9 cellular contexts compared by ENCODE assay signal in genomic region chr17:46264456-46265198, GRCh38. TPM values are rescaled to one million over a fixed set of nuclear protein-coding genes. Genes with fewer than 3 reads are reported as not detected.
DNase-seq lines count a peak whose midpoint lies in the region; ATAC-seq and TF ChIP-seq lines count a peak whose summit lies in the region.
"Had no signal": no experiment of that assay in that cellular context is flagged by ENCODE, and none has a peak within 500 bp of the region (broad histone marks: within the 10 kb centered on the region; RNA-seq: fewer than 3 reads in every experiment).

No MANE protein-coding gene starts in this region.

- POLR2A ChIA-PET in Panc1 (lab: Charles Lee): no interaction called here

- H3K9me3 ChIP-seq in Panc1 (ENCODE audit: control insufficient read depth, insufficient read depth, low read depth, low read length) (no peaks in the 10 kb centered on the region), psoas muscle (no peaks in the 10 kb centered on the region), stomach (no peaks in the 10 kb centered on the region)
- H3K9me3 ChIP-seq: Caco-2 had no signal

- H3K9me3 Mint-ChIP-seq in chondrocyte (ENCODE audit: low read depth): no peaks in the 10 kb centered on the region

- H3K4me3 Mint-ChIP-seq in chondrocyte (ENCODE audit: unreplicated experiment): no peak overlapping the region

- H3K36me3 ChIP-seq in Panc1 (ENCODE audit: control insufficient read depth, insufficient read depth, low read length): no peaks in the 10 kb centered on the region
- H3K36me3 ChIP-seq in psoas muscle (ENCODE audit: insufficient read depth in 1 of 2, low read depth in 1 of 2): no peaks in the 10 kb centered on the region
- no peaks in the 10 kb centered on the region for H3K36me3 ChIP-seq in stomach

- in situ Hi-C loops in Panc1 (cut with HindIII; ENCODE audit: low pct_unique_long_range_greater_than_20kb, low sequenced_read_pairs): no loop called here

- no peak for TF ChIP-seq POLR2A in stomach (IDR thresholded peaks at IDR 0.05)

- peaks cover 33% of the 10 kb centered on the region for H3K4me1 Mint-ChIP-seq in chondrocyte (ENCODE audit: low read depth)

- H3K4me3 ChIP-seq in Panc1 (ENCODE audit: low read depth in 2 of 2, low read length in 2 of 2) (no peak overlapping the region), psoas muscle (no peak overlapping the region), stomach (no peak overlapping the region)

- intact Hi-C loops in Panc1 (cut with micrococcal nuclease; ENCODE audit: unreplicated experiment): no loop called here
- intact Hi-C loops in psoas muscle (cut with DNase I): no loop called here
- intact Hi-C loops in stomach (cut with DNase I; ENCODE audit: low total_unique reads): no loop called here

- peaks cover 3% of the 10 kb centered on the region for H3K36me3 Mint-ChIP-seq in chondrocyte (ENCODE audit: low read depth)

- peak; percentile 25 for DNase-seq in activated CD4-positive, alpha-beta T cell treated with anti-CD3 and anti-CD28 coated beads for 48 hours
- no peak for DNase-seq in activated CD4-positive, alpha-beta T cell treated with anti-CD3 and anti-CD28 coated beads, Interleukin-2, amount 50 U/mL, for 1 hour
- DNase-seq in Panc1 (ENCODE audit: low read depth, low spot score) (peak; percentile 61), chondrocyte (ENCODE audit: low spot score) (no peak), psoas muscle (no peak), stomach (no peak)

- TSS peak; percentile 62 for BruUV-seq in Panc1 (replicated peaks; lab: Mats Ljungman, UMichigan)

- no peak for TF ChIP-seq EP300 in stomach (IDR thresholded peaks at IDR 0.05)

- TF ChIP-seq CTCF in Panc1 (IDR thresholded peaks at IDR 0.05) (no peak), chondrocyte (IDR thresholded peaks at IDR 0.05) (no peak), psoas muscle (IDR thresholded peaks at IDR 0.05) (no peak), stomach (IDR thresholded peaks at IDR 0.05) (no peak)

- H3K27me3 ChIP-seq in Panc1 (ENCODE audit: control insufficient read depth, insufficient read depth, low read length) (no peaks in the 10 kb centered on the region), psoas muscle (ENCODE audit: insufficient read depth in 3 of 3, low read length in 2 of 3) (no peaks in the 10 kb centered on the region), stomach (no peaks in the 10 kb centered on the region)

- WGBS in psoas muscle, 3 donors: 33 to 53% (median 33%) methylated on average over 3 of the region's 3 CpGs
- WGBS in stomach, 5 donors: 29 to 66% (median 44%) methylated on average over 3 of the region's 3 CpGs

- CTCF ChIA-PET in Panc1 (lab: Charles Lee): no interaction called here

- peak overlapping the region; percentile 46 for H3K27ac Mint-ChIP-seq in chondrocyte (ENCODE audit: unreplicated experiment)

- H3K27me3 Mint-ChIP-seq in chondrocyte (ENCODE audit: low read depth): peaks cover 2% of the 10 kb centered on the region

- ATAC-seq in Panc1 (no peak), psoas muscle (peak in 1 of 4 donors; percentile 31), GM21360 (IDR thresholded peaks at IDR 0.05; ENCODE audit: unreplicated experiment) (no peak), HG03196 (IDR thresholded peaks at IDR 0.05; ENCODE audit: unreplicated experiment) (no peak)

- H3K4me1 ChIP-seq in Panc1 (ENCODE audit: control insufficient read depth, insufficient read depth, low read length) (peaks cover 16% of the 10 kb centered on the region), psoas muscle (peaks cover 8% of the 10 kb centered on the region), stomach (peaks cover 14 to 47% (median 26%) of the 10 kb centered on the region in 4 donors)

- H3K27ac ChIP-seq in Panc1 (ENCODE audit: low read length) (no peak overlapping the region), psoas muscle (peak overlapping the region; percentile 52), stomach (peak overlapping the region in 2 of 5 donors; percentile 23 to 54)

RNA-seq across cellular contexts. Expression of gene LRRC37A, which starts 30.3 kb away (rescaled TPM):
- total RNA-seq in Panc1 (2021; ENCODE audit: unreplicated experiment) (2.7 TPM), chondrocyte (2.2 to 3.3 TPM (median 2.9 TPM) in 3 replicates), psoas muscle (1 to 10 TPM in 2 of 4 donors, under 1 TPM in 2; 0.17 to 3.0 (median 1.5) TPM), stomach (1 to 10 TPM in 3 of 5 donors, not detected in 2; 1.0 to 3.3 (median 2.7) TPM)
- polyA plus RNA-seq in Panc1 (2012; ENCODE audit: insufficient read length): 1.7 TPM
- polyA plus RNA-seq in psoas muscle (1 to 10 TPM in 1 of 3 donors, under 1 TPM in 2; 0.47 to 1.3 (median 0.61) TPM), stomach (under 1 TPM; 0.68 to 0.98 (median 0.76) TPM)

Comparison
In these comparisons a context has a peak if more than half of its experiments do, and no peak if none do; other contexts are left out.
1. DNase-seq: peak in activated CD4-positive, alpha-beta T cell treated with anti-CD3 and anti-CD28 coated beads for 48 hours (single experiment) and Panc1 (single experiment); none in activated CD4-positive, alpha-beta T cell treated with anti-CD3 and anti-CD28 coated beads, Interleukin-2, amount 50 U/mL, for 1 hour (single experiment), chondrocyte (single experiment), psoas muscle (0 of 2) and stomach (single experiment).